ENCODE assay signal across 16 cellular contexts in genomic region chr10:117345143-117345542, GRCh38. TPM values are rescaled to one million over a fixed set of nuclear protein-coding genes. Genes with fewer than 3 reads are reported as not detected.
DNase-seq lines count a peak whose midpoint lies in the region; ATAC-seq and TF ChIP-seq lines count a peak whose summit lies in the region.
"Had no signal": no experiment of that assay in that cellular context is flagged by ENCODE, and none has a peak within 500 bp of the region (broad histone marks: within the 10 kb centered on the region; RNA-seq: fewer than 3 reads in every experiment).

No MANE protein-coding gene starts in this region.

- no peaks in the 10 kb centered on the region for H3K36me3 ChIP-seq in colonic mucosa
- no peaks in the 10 kb centered on the region for H3K36me3 ChIP-seq in mesendoderm (ENCODE audit: control insufficient read depth, insufficient read depth, low read length)
- no peaks in the 10 kb centered on the region for H3K36me3 ChIP-seq in tibial artery
- H3K36me3 ChIP-seq: cardiac muscle cell, vagina had no signal

- H2BK120ac ChIP-seq in mesendoderm (ENCODE audit: low read depth, low read length): no peak overlapping the region

- H3K9ac ChIP-seq in colonic mucosa (ENCODE audit: low read depth in 2 of 2, low read length in 2 of 2): peak overlapping the region in 1 of 2 donors; percentile 1
- H3K9ac ChIP-seq in mesendoderm (ENCODE audit: low read length): no peak overlapping the region
- H3K9ac ChIP-seq: BLaER1 treated with 17β-estradiol and CSF1 and Interleukin-3, amounts not matched to agents 10 nM and 100 nM had no signal

- no peak overlapping the region for H2BK15ac ChIP-seq in mesendoderm (replicated peaks; ENCODE audit: low read depth)

- H3K4ac ChIP-seq in mesendoderm (ENCODE audit: low read depth, low read length): no peak overlapping the region

- H3K18ac ChIP-seq in mesendoderm (ENCODE audit: low read length): peak overlapping the region; percentile 39

- H3K27me3 ChIP-seq in colonic mucosa (no peaks in the 10 kb centered on the region), mesendoderm (ENCODE audit: insufficient read depth, low read length, poor library complexity) (no peaks in the 10 kb centered on the region), tibial artery (no peaks in the 10 kb centered on the region)
- H3K27me3 ChIP-seq: BLaER1 treated with 17β-estradiol and CSF1 and Interleukin-3, amounts not matched to agents 10 nM and 100 nM; cardiac muscle cell; vagina had no signal

- peak overlapping the region; percentile 53 for H3K56ac ChIP-seq in mesendoderm (ENCODE audit: low read length)

- intact Hi-C loops in colonic mucosa (cut with DNase I): no loop called here
- intact Hi-C loops in tibial artery (cut with DNase I; ENCODE audit: low total_unique reads): no loop called here

- no peaks in the 10 kb centered on the region for H3K9me3 ChIP-seq in colonic mucosa
- no peaks in the 10 kb centered on the region for H3K9me3 ChIP-seq in tibial artery
- H3K9me3 ChIP-seq: BLaER1 treated with 17β-estradiol and CSF1 and Interleukin-3, amounts not matched to agents 10 nM and 100 nM; vagina had no signal

- peaks cover 11% of the 10 kb centered on the region for H3K79me1 ChIP-seq in mesendoderm (ENCODE audit: low read length)

- H3K4me1 ChIP-seq in colonic mucosa (peaks cover 16% of the 10 kb centered on the region), mesendoderm (ENCODE audit: control insufficient read depth, low read depth, low read length) (peaks cover 7% of the 10 kb centered on the region), tibial artery (peaks cover 0 to 9% (median 0%) of the 10 kb centered on the region in 4 donors)

- no peak overlapping the region for H3K4me2 ChIP-seq in mesendoderm (ENCODE audit: low read length)

- ATAC-seq in HG03457 (IDR thresholded peaks at IDR 0.05; ENCODE audit: unreplicated experiment): no peak

- H3K23ac ChIP-seq in mesendoderm (ENCODE audit: low read length): no peak overlapping the region

- DNase-seq in ELR (ENCODE audit: low read depth) (peak; percentile 15), LoVo (ENCODE audit: low spot score) (peak; percentile 43), colonic mucosa (no peak), mesendoderm (peak; percentile 84), NCI-H1092 treated with DMSO at 0.1 percent for 48 hours (lab: John Stamatoyannopoulos, UW) (no peak), GDM1 (lab: John Stamatoyannopoulos, UW) (no peak), tibial artery (no peak)
- DNase-seq: activated CD8-positive, alpha-beta memory T cell treated with anti-CD3 and anti-CD28 coated beads, Interleukin-2, amount 50 U/mL, for 4 hours; GF-D8; GOT3; MV-4-11; stimulated activated naive CD4-positive, alpha-beta T cell had no signal

- H3K79me2 ChIP-seq in mesendoderm (ENCODE audit: control insufficient read depth, insufficient read depth, low read length): peaks cover 19% of the 10 kb centered on the region

- H2BK5ac ChIP-seq in mesendoderm (ENCODE audit: low read length): no peak overlapping the region

- H2AK5ac ChIP-seq in mesendoderm (ENCODE audit: low read length): no peak overlapping the region

- H3K4me3 ChIP-seq in colonic mucosa (no peak overlapping the region), mesendoderm (ENCODE audit: low read length) (no peak overlapping the region), tibial artery (no peak overlapping the region)
- H3K4me3 ChIP-seq: BLaER1 treated with 17β-estradiol and CSF1 and Interleukin-3, amounts not matched to agents 10 nM and 100 nM; cardiac muscle cell; vagina had no signal

- H4K8ac ChIP-seq in mesendoderm (ENCODE audit: low read depth, low read length): no peak overlapping the region

- no peak overlapping the region for H4K5ac ChIP-seq in mesendoderm (ENCODE audit: low read length)

- TF ChIP-seq CTCF in colonic mucosa (IDR thresholded peaks at IDR 0.05) (no peak), tibial artery (IDR thresholded peaks at IDR 0.05) (no peak)

- H3K27ac ChIP-seq in colonic mucosa: peak overlapping the region; percentile 50
- H3K27ac ChIP-seq in mesendoderm (ENCODE audit: low read depth, low read length): peak overlapping the region; percentile 39
- no peak overlapping the region for H3K27ac ChIP-seq in tibial artery
- H3K27ac ChIP-seq: BLaER1 treated with 17β-estradiol and CSF1 and Interleukin-3, amounts not matched to agents 10 nM and 100 nM; cardiac muscle cell; vagina had no signal

RNA-seq across cellular contexts. Expression of gene PDZD8, which starts 30.1 kb away (rescaled TPM):
- total RNA-seq in colonic mucosa: 10 to 100 TPM; 68.5 to 82.0 TPM
- polyA plus RNA-seq in mesendoderm (2013, experiment 1 of 2): 22.0 TPM
- 22.9 TPM for polyA plus RNA-seq in mesendoderm (2013, experiment 2 of 2)

Comparison
In these comparisons a context has a peak if more than half of its experiments do, and no peak if none do; other contexts are left out.
1. DNase-seq: peak in ELR (single experiment), LoVo (single experiment) and mesendoderm (single experiment); none in colonic mucosa (single experiment), NCI-H1092 treated with DMSO at 0.1 percent for 48 hours (single experiment), GDM1 (single experiment) and tibial artery (0 of 2).
2. H3K27ac ChIP-seq: peak in colonic mucosa (single experiment) and mesendoderm (single experiment); none in tibial artery (0 of 2).